In genomic region chr1:203547147-203547546, GRCh38 we compare ENCODE assay signal across 26 cellular contexts. TPM values are rescaled to one million over a fixed set of nuclear protein-coding genes. Genes with fewer than 3 reads are reported as not detected.
"Had no signal": no experiment of that assay in that cellular context is flagged by ENCODE, and none has a peak within 500 bp of the region (broad histone marks: within the 10 kb centered on the region; RNA-seq: fewer than 3 reads in every experiment).

No MANE protein-coding gene starts in this region.

- H3K27ac ChIP-seq: coronary artery, left ventricle myocardium inferior, spleen had no signal

- H3K36me3 ChIP-seq: ascending aorta, gastroesophageal sphincter, heart left ventricle, left ventricle myocardium inferior, spleen, tibial nerve had no signal

- H3K9me3 ChIP-seq: ascending aorta, gastroesophageal sphincter, heart left ventricle, left ventricle myocardium inferior, spleen, tibial nerve had no signal

- H3K4me3 ChIP-seq: ascending aorta, coronary artery, gastroesophageal sphincter, heart left ventricle, left ventricle myocardium inferior, spleen, tibial nerve had no signal

- ATAC-seq: activated CD4-positive, CD25-positive, alpha-beta regulatory T cell treated with anti-CD3 and anti-CD28 coated beads, Interleukin-2, amount 50 U/mL, for 24 hours; activated CD8-positive, alpha-beta T cell treated with anti-CD3 and anti-CD28 coated beads, Interleukin-2, amount 10 ng/mL, durations not matched to agents 7 days and 5 days; gastroesophageal sphincter; heart left ventricle; right cardiac atrium; stimulated activated naive B cell treated with anti-CD40 and anti-IgM and Interleukin-4, amounts not matched to agents 10 μg/mL and 1 μg/mL and 100 μg/mL, for 72 hours had no signal

- H3K27me3 ChIP-seq: ascending aorta, gastroesophageal sphincter, heart left ventricle, tibial nerve had no signal

- DNase-seq: activated CD4-positive, alpha-beta T cell treated with anti-CD3 and anti-CD28 coated beads, Interleukin-2, amount 10 ng/mL, durations not matched to agents 7 days and 5 days; activated CD8-positive, alpha-beta memory T cell treated with anti-CD3 and anti-CD28 coated beads, Interleukin-2, amount 50 U/mL, for 4 hours; activated CD8-positive, alpha-beta T cell treated with anti-CD3 and anti-CD28 coated beads, Interleukin-2, amount 10 ng/mL, durations not matched to agents 7 days and 5 days; activated effector memory CD4-positive, alpha-beta T cell treated with anti-CD3 and anti-CD28 coated beads, Interleukin-2, amount 50 U/mL, for 16 hours; activated naive CD4-positive, alpha-beta T cell treated with anti-CD3 and anti-CD28 coated beads, Interleukin-2, amount 50 U/mL, for 16 hours; activated T-cell treated with anti-CD3 and anti-CD28 coated beads, Interleukin-2, amount 50 U/mL, for 48 hours; heart left ventricle; left ventricle myocardium inferior; mammary epithelial cell; nephron progenitor cell; right cardiac atrium; spleen; stimulated activated naive B cell treated with anti-CD40 and anti-IgM and Interleukin-4, amounts not matched to agents 10 μg/mL and 1 μg/mL and 100 μg/mL, for 72 hours; substantia nigra; T1000 had no signal

RNA-seq across cellular contexts. Expression of gene OPTC, which starts 53.2 kb away (rescaled TPM):
- total RNA-seq: activated CD4-positive, alpha-beta T cell treated with anti-CD3 and anti-CD28 coated beads, Interleukin-2, amount 10 ng/mL, durations not matched to agents 7 days and 5 days; activated CD8-positive, alpha-beta T cell treated with anti-CD3 and anti-CD28 coated beads, Interleukin-2, amount 10 ng/mL, durations not matched to agents 7 days and 5 days; ascending aorta; epithelial cell of proximal tubule; gastroesophageal sphincter; heart left ventricle; kidney epithelial cell; left ventricle myocardium inferior; mammary epithelial cell; myocyte; omental fat pad; posterior vena cava; right cardiac atrium; spleen; T-helper 1 cell treated with Interleukin-12 subunit alpha and Interleukin-12 subunit beta and Interleukin-4 antibody, amounts not matched to agents 30 ng/mL and 1 ng/mL, for 36 hours; tibial nerve had no signal
